Comparison of ENCODE assay signal across 8 cellular contexts in genomic region chr2:237701859-237702370, GRCh38.
DNase-seq lines count a peak whose midpoint lies in the region; ATAC-seq, FAIRE-seq and TF ChIP-seq lines count a peak whose summit lies in the region.

No MANE protein-coding gene starts in this region.

- ATAC-seq in activated naive CD8-positive, alpha-beta T cell treated with anti-CD3 and anti-CD28 coated beads, Interleukin-2, amount 10 ng/mL, durations not matched to agents 7 days and 5 days (ENCODE audit: low read depth) = no peak
- ATAC-seq in HG02852 (IDR thresholded peaks at IDR 0.05; ENCODE audit: unreplicated experiment) = no peak

- FAIRE-seq in keratinocyte (lab: Jason Lieb, UNC) = no peak

- peaks cover 98% of the 10 kb centered on the region for H3K79me2 ChIP-seq in keratinocyte (ENCODE audit: control insufficient read depth, insufficient read depth, low read length)

- H3K4me3 ChIP-seq in keratinocyte (ENCODE audit: control insufficient read depth in 2 of 3, extremely low read depth in 1 of 3, insufficient read depth in 2 of 3, low read depth in 1 of 3, low read length in 3 of 3) (peak overlapping the region in 1 of 3 experiments; percentile 16), stomach smooth muscle (ENCODE audit: low read length in 2 of 2) (peak overlapping the region; percentile 33 to 59)

- H3K4me3 Mint-ChIP-seq in T-helper 2 cell treated with Interferon-gamma antibody and Interleukin-4, amounts not matched to agents 5 μg/mL and 100 μg/mL, for 36 hours = peak overlapping the region; percentile 75
- H3K4me3 Mint-ChIP-seq in activated naive CD8-positive, alpha-beta T cell treated with anti-CD3 and anti-CD28 coated beads, Interleukin-2, amount 10 ng/mL, durations not matched to agents 7 days and 5 days = peak overlapping the region; percentile 82

- H3K27me3 Mint-ChIP-seq in T-helper 2 cell treated with Interferon-gamma antibody and Interleukin-4, amounts not matched to agents 5 μg/mL and 100 μg/mL, for 36 hours (ENCODE audit: low read depth) = no peaks in the 10 kb centered on the region
- no peaks in the 10 kb centered on the region for H3K27me3 Mint-ChIP-seq in activated naive CD8-positive, alpha-beta T cell treated with anti-CD3 and anti-CD28 coated beads, Interleukin-2, amount 10 ng/mL, durations not matched to agents 7 days and 5 days

- H3K9me3 Mint-ChIP-seq in T-helper 2 cell treated with Interferon-gamma antibody and Interleukin-4, amounts not matched to agents 5 μg/mL and 100 μg/mL, for 36 hours = no peaks in the 10 kb centered on the region
- no peaks in the 10 kb centered on the region for H3K9me3 Mint-ChIP-seq in activated naive CD8-positive, alpha-beta T cell treated with anti-CD3 and anti-CD28 coated beads, Interleukin-2, amount 10 ng/mL, durations not matched to agents 7 days and 5 days

- POLR2A ChIA-PET in activated naive CD8-positive, alpha-beta T cell treated with anti-CD3 and anti-CD28 coated beads, Interleukin-2, amount 10 ng/mL, durations not matched to agents 7 days and 5 days (lab: Charles Lee) = interaction anchor here (2.9 to 3.6 kb wide), 2 partner anchors 9 to 28 kb away, joined by 14 to 46 read pairs; no protein-coding TSS in a partner anchor

- H3K27me3 ChIP-seq in keratinocyte (ENCODE audit: control insufficient read depth, extremely low read depth, insufficient read depth, low read length) (no peaks in the 10 kb centered on the region), stomach smooth muscle (ENCODE audit: control insufficient read depth in 1 of 2, insufficient read depth in 2 of 2, low read length in 2 of 2) (no peaks in the 10 kb centered on the region)

- H3K9me1 ChIP-seq in keratinocyte (ENCODE audit: control insufficient read depth, extremely low read depth, insufficient read depth, low read length) = peaks cover 25% of the 10 kb centered on the region

- peaks cover 67% of the 10 kb centered on the region for H4K20me1 ChIP-seq in keratinocyte (ENCODE audit: control insufficient read depth, extremely low read depth, insufficient read depth, low read length)

- TF ChIP-seq CTCF in keratinocyte (optimal IDR thresholded peaks at IDR 0.05 in 1 of 3, IDR thresholded peaks at IDR 0.05 in 1 of 3, conservative IDR thresholded peaks at IDR 0.05 in 1 of 3; ENCODE audit: extremely low read depth in 1 of 3, insufficient read depth in 2 of 3, low read length in 3 of 3) = no peak

- H3K27ac Mint-ChIP-seq in T-helper 2 cell treated with Interferon-gamma antibody and Interleukin-4, amounts not matched to agents 5 μg/mL and 100 μg/mL, for 36 hours = peak overlapping the region; percentile 88
- peak overlapping the region; percentile 92 for H3K27ac Mint-ChIP-seq in activated naive CD8-positive, alpha-beta T cell treated with anti-CD3 and anti-CD28 coated beads, Interleukin-2, amount 10 ng/mL, durations not matched to agents 7 days and 5 days

- H3K36me3 Mint-ChIP-seq in T-helper 2 cell treated with Interferon-gamma antibody and Interleukin-4, amounts not matched to agents 5 μg/mL and 100 μg/mL, for 36 hours (ENCODE audit: low read depth) = peaks cover 28% of the 10 kb centered on the region
- H3K36me3 Mint-ChIP-seq in activated naive CD8-positive, alpha-beta T cell treated with anti-CD3 and anti-CD28 coated beads, Interleukin-2, amount 10 ng/mL, durations not matched to agents 7 days and 5 days = peaks cover 18% of the 10 kb centered on the region

- H3K27ac ChIP-seq in keratinocyte (ENCODE audit: control insufficient read depth, insufficient read depth, low read length) (peak overlapping the region; percentile 51), stomach smooth muscle (ENCODE audit: low read length) (peak overlapping the region; percentile 95)

- no peak overlapping the region for H2AFZ ChIP-seq in keratinocyte (ENCODE audit: control insufficient read depth, low read length)

- H3K4me1 Mint-ChIP-seq in T-helper 2 cell treated with Interferon-gamma antibody and Interleukin-4, amounts not matched to agents 5 μg/mL and 100 μg/mL, for 36 hours (ENCODE audit: low read depth) = peaks cover 86% of the 10 kb centered on the region
- peaks cover 80% of the 10 kb centered on the region for H3K4me1 Mint-ChIP-seq in activated naive CD8-positive, alpha-beta T cell treated with anti-CD3 and anti-CD28 coated beads, Interleukin-2, amount 10 ng/mL, durations not matched to agents 7 days and 5 days

- no peaks in the 10 kb centered on the region for H3K9me3 ChIP-seq in keratinocyte (ENCODE audit: control insufficient read depth, low read depth, low read length)
- no peaks in the 10 kb centered on the region for H3K9me3 ChIP-seq in stomach smooth muscle (ENCODE audit: control insufficient read depth in 2 of 2, low read length in 2 of 2)

- no peak for DNase-seq in T-helper 2 cell treated with Interferon-gamma antibody and Interleukin-4, amounts not matched to agents 5 μg/mL and 100 μg/mL, for 36 hours (ENCODE audit: low spot score)
- DNase-seq in T-helper 2 cell (no peak), keratinocyte (ENCODE audit: low read depth, low spot score) (no peak), putamen (ENCODE audit: low spot score) (no peak), NCI-H69 (lab: John Stamatoyannopoulos, UW) (no peak)
- DNase-seq in activated naive CD8-positive, alpha-beta T cell treated with anti-CD3 and anti-CD28 coated beads, Interleukin-2, amount 10 ng/mL, durations not matched to agents 7 days and 5 days = no peak

- H3K4me1 ChIP-seq in keratinocyte (ENCODE audit: control insufficient read depth, extremely low read depth, insufficient read depth, low read length) (peaks cover 79% of the 10 kb centered on the region), stomach smooth muscle (ENCODE audit: control insufficient read depth, insufficient read depth, low read length) (peaks cover 90% of the 10 kb centered on the region)

- H3K4me2 ChIP-seq in keratinocyte (ENCODE audit: control insufficient read depth, extremely low read depth, insufficient read depth, low read depth, low read length) = peak overlapping the region; percentile 56

- peaks cover 9 to 32% of the 10 kb centered on the region in 2 experiments for H3K36me3 ChIP-seq in keratinocyte (ENCODE audit: control insufficient read depth in 2 of 2, extremely low read depth in 1 of 2, insufficient read depth in 2 of 2, low read length in 2 of 2)
- no peaks in the 10 kb centered on the region for H3K36me3 ChIP-seq in stomach smooth muscle (ENCODE audit: control insufficient read depth in 2 of 2, insufficient read depth in 2 of 2, low read length in 2 of 2)

- peak overlapping the region; percentile 42 for H3K9ac ChIP-seq in keratinocyte (ENCODE audit: control insufficient read depth, extremely low read depth, insufficient read depth, low read length)
- H3K9ac ChIP-seq in stomach smooth muscle (ENCODE audit: low read length in 2 of 2) = peak overlapping the region; percentile 47 to 53

- dilution Hi-C loops in keratinocyte (cut with MboI; ENCODE audit: extremely low pct_ligation_motif_present, low sequenced_read_pairs) = no loop called here
